Comparison of ENCODE assay signal across 8 cellular contexts in genomic region chr17:77453613-77454559, GRCh38.
A peak's percentile ranks its signal among the peaks of the same experiment; 100 is the strongest.
DNase-seq lines count a peak whose midpoint lies in the region; ATAC-seq and TF ChIP-seq lines count a peak whose summit lies in the region.

No MANE protein-coding gene starts in this region.

- H3K27me3 Mint-ChIP-seq in activated naive CD8-positive, alpha-beta T cell treated with anti-CD3 and anti-CD28 coated beads for 36 hours, result no peaks in the 10 kb centered on the region

- peaks cover 44% of the 10 kb centered on the region for H3K4me1 Mint-ChIP-seq in activated naive CD8-positive, alpha-beta T cell treated with anti-CD3 and anti-CD28 coated beads for 36 hours

- H3K4me3 Mint-ChIP-seq in activated naive CD8-positive, alpha-beta T cell treated with anti-CD3 and anti-CD28 coated beads for 36 hours, result peak overlapping the region; percentile 94

- H3K36me3 Mint-ChIP-seq in activated naive CD8-positive, alpha-beta T cell treated with anti-CD3 and anti-CD28 coated beads for 36 hours, result peaks cover 70% of the 10 kb centered on the region

- peak overlapping the region; percentile 68 for H3K27ac ChIP-seq in C4-2B
- peak overlapping the region; percentile 96 for H3K27ac ChIP-seq in KOPT-K1 (ENCODE audit: low read depth, low read length, poor library complexity, severe bottlenecking)

- H3K36me3 ChIP-seq in KOPT-K1 (ENCODE audit: insufficient read depth, low read length) (peaks cover 45% of the 10 kb centered on the region), mucosa of descending colon (ENCODE audit: low read depth) (no peaks in the 10 kb centered on the region)

- no peaks in the 10 kb centered on the region for H3K9me3 Mint-ChIP-seq in activated naive CD8-positive, alpha-beta T cell treated with anti-CD3 and anti-CD28 coated beads for 36 hours

- H3K4me3 ChIP-seq in mucosa of descending colon, result no peak overlapping the region

- no peaks in the 10 kb centered on the region for H3K9me3 ChIP-seq in KOPT-K1 (ENCODE audit: insufficient read depth, low read length, poor library complexity, severe bottlenecking)
- H3K9me3 ChIP-seq in mucosa of descending colon, result no peaks in the 10 kb centered on the region

- ATAC-seq in mucosa of descending colon, result peak; percentile 18

- peak; percentile 65 for DNase-seq in activated naive CD8-positive, alpha-beta T cell treated with anti-CD3 and anti-CD28 coated beads for 36 hours
- DNase-seq in mucosa of descending colon (peak; percentile 59 to 79 (median 74)), T1000 (lab: John Stamatoyannopoulos, UW) (no peak), NCI-H187 (lab: John Stamatoyannopoulos, UW) (no peak), hypothalamus (lab: John Stamatoyannopoulos, UW) (no peak), NCI-H2107 (lab: John Stamatoyannopoulos, UW) (no peak)

- peak overlapping the region; percentile 100 for H3K27ac Mint-ChIP-seq in activated naive CD8-positive, alpha-beta T cell treated with anti-CD3 and anti-CD28 coated beads for 36 hours

- intact Hi-C loops in mucosa of descending colon (cut with DNase I, micrococcal nuclease), result no loop called here

- TF ChIP-seq CTCF in C4-2B (conservative IDR thresholded peaks at IDR 0.05), result no peak
- no peak for TF ChIP-seq CTCF in mucosa of descending colon (IDR thresholded peaks at IDR 0.05)

- H3K4me1 ChIP-seq in mucosa of descending colon (ENCODE audit: low read depth), result peaks cover 39% of the 10 kb centered on the region

Comparison
In these comparisons a context has a peak if more than half of its experiments do, and no peak if none do; other contexts are left out.
1. DNase-seq: peak in activated naive CD8-positive, alpha-beta T cell treated with anti-CD3 and anti-CD28 coated beads for 36 hours (single experiment) and mucosa of descending colon (3 of 3); none in T1000 (single experiment), NCI-H187 (0 of 2), hypothalamus (0 of 51) and NCI-H2107 (single experiment).